In the genomic region with DNA sequence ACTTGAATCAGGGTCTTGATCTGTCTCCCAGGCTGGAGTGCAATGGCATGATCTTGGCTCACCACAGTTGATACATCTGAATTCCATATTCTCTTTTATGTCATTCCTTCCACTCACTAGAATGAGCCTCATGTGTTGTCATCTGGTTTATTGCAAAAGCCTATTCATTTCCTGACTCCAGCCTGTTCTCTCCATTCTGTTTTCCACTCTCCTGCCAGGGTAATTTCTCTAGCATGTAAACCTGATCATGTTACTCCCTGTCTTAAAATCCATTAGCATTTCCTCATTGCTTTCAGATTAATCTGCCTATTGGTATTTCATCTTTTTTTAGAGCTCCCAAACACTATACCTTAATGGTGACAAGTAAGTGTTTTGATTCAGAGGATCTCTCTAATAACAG, we compare ENCODE assay signal across 16 cellular contexts. TPM values are rescaled to one million over a fixed set of nuclear protein-coding genes. Genes with fewer than 3 reads are reported as not detected.
DNase-seq lines count a peak whose midpoint lies in the region; ATAC-seq and TF ChIP-seq lines count a peak whose summit lies in the region.
"Had no signal": no experiment of that assay in that cellular context is flagged by ENCODE, and none has a peak within 500 bp of the region (broad histone marks: within the 10 kb centered on the region; RNA-seq: fewer than 3 reads in every experiment).

No MANE protein-coding gene starts in this region.

- H3K27ac Mint-ChIP-seq in activated naive CD8-positive, alpha-beta T cell, result peak overlapping the region; percentile 30
- no peak overlapping the region for H3K27ac Mint-ChIP-seq in activated naive CD8-positive, alpha-beta T cell treated with anti-CD3 and anti-CD28 coated beads, Interleukin-2, amount 50 U/mL, for 24 hours
- peak overlapping the region; percentile 80 for H3K27ac Mint-ChIP-seq in type B pancreatic cell
- H3K27ac Mint-ChIP-seq: activated CD4-positive, alpha-beta memory T cell treated with anti-CD3 and anti-CD28 coated beads for 36 hours had no signal

- peaks cover 57% of the 10 kb centered on the region for H3K4me1 ChIP-seq in SJSA1 (replicated peaks)

- H3K27me3 Mint-ChIP-seq in activated naive CD8-positive, alpha-beta T cell, result no peaks in the 10 kb centered on the region
- no peaks in the 10 kb centered on the region for H3K27me3 Mint-ChIP-seq in activated naive CD8-positive, alpha-beta T cell treated with anti-CD3 and anti-CD28 coated beads, Interleukin-2, amount 50 U/mL, for 24 hours
- H3K27me3 Mint-ChIP-seq in type B pancreatic cell, result no peaks in the 10 kb centered on the region

- DNase-seq in activated naive CD8-positive, alpha-beta T cell treated with anti-CD3 and anti-CD28 coated beads, Interleukin-2, amount 50 U/mL, for 24 hours, result no peak
- peak in 1 of 2 experiments; percentile 42 for DNase-seq in SJSA1 (ENCODE audit: low read depth in 1 of 2, low spot score in 2 of 2)
- peak; percentile 79 for DNase-seq in fibroblast of pulmonary artery (ENCODE audit: low read depth)
- DNase-seq in type B pancreatic cell (ENCODE audit: extremely low spot score, unreplicated experiment), result no peak
- DNase-seq in middle frontal gyrus (ENCODE audit: extremely low spot score, low spot score), result no peak
- DNase-seq in cardiac septum (ENCODE audit: low spot score), result no peak
- DNase-seq: activated CD4-positive, alpha-beta memory T cell treated with anti-CD3 and anti-CD28 coated beads for 36 hours; activated gamma-delta T cell; dorsolateral prefrontal cortex; lower lobe of right lung; NCI-H1048; NCI-H446; stimulated activated CD8-positive, alpha-beta memory T cell treated with anti-CD3 and anti-CD28 coated beads, Interleukin-4, amount 100 ng/mL, for 48 hours had no signal

- peaks cover 54% of the 10 kb centered on the region for H3K4me1 Mint-ChIP-seq in activated naive CD8-positive, alpha-beta T cell (ENCODE audit: low read depth)
- peaks cover 46% of the 10 kb centered on the region for H3K4me1 Mint-ChIP-seq in activated naive CD8-positive, alpha-beta T cell treated with anti-CD3 and anti-CD28 coated beads, Interleukin-2, amount 50 U/mL, for 24 hours
- H3K4me1 Mint-ChIP-seq in type B pancreatic cell (ENCODE audit: unreplicated experiment), result peaks cover 25% of the 10 kb centered on the region

- no peaks in the 10 kb centered on the region for H3K9me3 Mint-ChIP-seq in activated naive CD8-positive, alpha-beta T cell (ENCODE audit: low read depth)
- H3K9me3 Mint-ChIP-seq in activated naive CD8-positive, alpha-beta T cell treated with anti-CD3 and anti-CD28 coated beads, Interleukin-2, amount 50 U/mL, for 24 hours, result no peaks in the 10 kb centered on the region
- peaks cover 12% of the 10 kb centered on the region for H3K9me3 Mint-ChIP-seq in type B pancreatic cell
- H3K9me3 Mint-ChIP-seq: activated CD4-positive, alpha-beta memory T cell treated with anti-CD3 and anti-CD28 coated beads for 36 hours had no signal

- H3K9me3 ChIP-seq in SJSA1 (replicated peaks), result 0 out of 2 replicates have a peak, but pooled peaks cover 3% of the 10 kb centered on the region
- H3K9me3 ChIP-seq: lower lobe of right lung had no signal

- H3K36me3 Mint-ChIP-seq in activated naive CD8-positive, alpha-beta T cell, result peaks cover 8% of the 10 kb centered on the region
- peaks cover 1% of the 10 kb centered on the region for H3K36me3 Mint-ChIP-seq in activated naive CD8-positive, alpha-beta T cell treated with anti-CD3 and anti-CD28 coated beads, Interleukin-2, amount 50 U/mL, for 24 hours (ENCODE audit: low read depth)
- H3K36me3 Mint-ChIP-seq in type B pancreatic cell, result no peaks in the 10 kb centered on the region
- H3K36me3 Mint-ChIP-seq: activated CD4-positive, alpha-beta memory T cell treated with anti-CD3 and anti-CD28 coated beads for 36 hours had no signal

- H3K4me3 ChIP-seq in SJSA1 (no peak overlapping the region), fibroblast of pulmonary artery (replicated peaks; ENCODE audit: low read depth, low read length) (no peak overlapping the region)
- H3K4me3 ChIP-seq: dorsolateral prefrontal cortex, lower lobe of right lung had no signal

- intact Hi-C loops in cardiac septum (cut with DNase I), result loop anchor here (5.0 to 10.0 kb wide), 3 partner anchors 72 to 300 kb away; a partner anchor contains a TSS

- TF ChIP-seq CTCF in fibroblast of pulmonary artery (IDR thresholded peaks at IDR 0.05; ENCODE audit: low read length, missing control alignments), result no peak
- TF ChIP-seq CTCF in type B pancreatic cell (conservative IDR thresholded peaks at IDR 0.05), result no peak

- H3K27ac ChIP-seq in SJSA1, result peak overlapping the region; percentile 97
- H3K27ac ChIP-seq: C4-2B, dorsolateral prefrontal cortex, lower lobe of right lung had no signal

- peaks cover 3% of the 10 kb centered on the region; the same call in 1 of the 2 replicates for H3K36me3 ChIP-seq in SJSA1
- H3K36me3 ChIP-seq: lower lobe of right lung had no signal

- peak overlapping the region; percentile 24 for H3K4me3 Mint-ChIP-seq in activated naive CD8-positive, alpha-beta T cell
- no peak overlapping the region for H3K4me3 Mint-ChIP-seq in activated naive CD8-positive, alpha-beta T cell treated with anti-CD3 and anti-CD28 coated beads, Interleukin-2, amount 50 U/mL, for 24 hours
- no peak overlapping the region for H3K4me3 Mint-ChIP-seq in type B pancreatic cell
- H3K4me3 Mint-ChIP-seq: activated CD4-positive, alpha-beta memory T cell treated with anti-CD3 and anti-CD28 coated beads for 36 hours had no signal

- no peak for ATAC-seq in activated naive CD8-positive, alpha-beta T cell treated with anti-CD3 and anti-CD28 coated beads, Interleukin-2, amount 50 U/mL, for 24 hours
- ATAC-seq in GM18868 (IDR thresholded peaks at IDR 0.05; ENCODE audit: unreplicated experiment), result no peak
- ATAC-seq: lower lobe of right lung had no signal

- no peaks in the 10 kb centered on the region for H3K27me3 ChIP-seq in SJSA1 (replicated peaks)
- H3K27me3 ChIP-seq: dorsolateral prefrontal cortex had no signal

RNA-seq across cellular contexts. Expression of a gene that starts 4.3 kb away (rescaled TPM):
- 24.8 and 26.8 TPM in 2 replicates for total RNA-seq in SJSA1 (2014; rRNA removed; shearing (Covaris generic))
- total RNA-seq in type B pancreatic cell (ENCODE audit: low replicate concordance) (5.3 and 12.1 TPM in 2 replicates), cardiac septum (9.9 TPM)

RNA-seq across cellular contexts. Expression of a gene that starts 12.2 kb away (rescaled TPM):
- 99.8 and 118 TPM in 2 replicates for total RNA-seq in SJSA1 (2014; rRNA removed; shearing (Covaris generic))
- 38.3 and 93.5 TPM in 2 replicates for total RNA-seq in type B pancreatic cell (ENCODE audit: low replicate concordance)
- 705 TPM for total RNA-seq in cardiac septum
